In the genomic region with DNA sequence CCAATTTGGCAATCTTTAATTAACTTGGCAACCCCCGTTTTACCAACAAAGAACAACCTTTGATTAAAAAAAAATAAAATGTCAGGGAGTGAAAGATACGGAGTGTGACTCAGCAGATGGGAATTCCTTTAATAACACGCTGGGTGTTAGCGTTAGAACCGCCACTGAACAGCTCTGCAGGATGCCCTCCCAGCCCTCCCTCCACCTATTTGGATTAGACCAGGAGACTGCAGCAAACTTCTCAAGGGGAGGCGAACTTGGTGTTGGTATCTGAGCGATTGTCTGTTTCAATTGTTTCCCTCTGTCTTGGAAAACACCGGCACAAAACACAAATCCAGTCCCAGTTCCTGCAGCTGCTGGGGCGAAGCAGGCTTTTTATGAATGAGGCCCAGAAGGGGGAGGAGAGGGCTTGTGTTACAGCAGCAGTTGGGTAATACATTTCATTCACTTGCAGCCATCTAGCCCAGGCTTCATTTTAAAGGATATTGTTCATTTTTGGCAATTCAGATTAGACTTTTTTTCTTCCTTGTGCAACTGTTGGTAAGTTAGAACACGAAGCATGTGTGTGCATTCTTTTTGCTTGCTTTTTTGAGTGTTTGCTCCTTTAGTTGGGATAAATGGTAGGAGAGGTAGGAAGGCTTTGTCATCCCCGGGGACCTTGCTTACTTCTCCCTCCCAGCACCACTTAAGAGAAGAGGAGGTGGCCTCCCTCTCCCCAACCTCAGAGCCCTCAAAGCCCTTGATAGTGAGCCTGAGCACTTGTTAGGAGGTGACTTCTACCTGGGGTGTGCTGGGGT, we compare ENCODE assay signal across 8 cellular contexts.
DNase-seq lines count a peak whose midpoint lies in the region; ATAC-seq, FAIRE-seq and TF ChIP-seq lines count a peak whose summit lies in the region.

No MANE protein-coding gene starts in this region.

- no peaks in the 10 kb centered on the region for H3K9me3 ChIP-seq in HepG2 (ENCODE audit: low read length)
- no peaks in the 10 kb centered on the region for H3K9me3 ChIP-seq in thymus (ENCODE audit: control insufficient read depth)

- FAIRE-seq in HTR-8/SVneo (lab: Jason Lieb, UNC) (no peak), HepG2 (lab: Jason Lieb, UNC) (no peak)

- peak overlapping the region; percentile 72 for H3K4me2 ChIP-seq in HepG2 (ENCODE audit: low read depth, low read length)

- H3K27me3 ChIP-seq in HepG2 (ENCODE audit: control insufficient read depth in 1 of 2, insufficient read depth in 2 of 2, low read length in 2 of 2) (no peaks in the 10 kb centered on the region), thymus (ENCODE audit: control insufficient read depth, insufficient read depth) (no peaks in the 10 kb centered on the region)

- peak overlapping the region; percentile 33 for H3K27ac ChIP-seq in HepG2 (ENCODE audit: extremely low read length, insufficient read depth, low read length)
- H3K27ac ChIP-seq in thymus (ENCODE audit: low read depth), result peak overlapping the region; percentile 43

- H3K36me3 ChIP-seq in HepG2 (replicated peaks in 1 of 2; ENCODE audit: control insufficient read depth in 1 of 2, insufficient read depth in 2 of 2, low read length in 2 of 2), result peaks cover 0 to 3% of the 10 kb centered on the region in 2 experiments; a peak in 1 of 5 replicates
- no peaks in the 10 kb centered on the region for H3K36me3 ChIP-seq in thymus (ENCODE audit: control insufficient read depth, insufficient read depth)

- peaks cover 41% of the 10 kb centered on the region for H3K4me1 Mint-ChIP-seq in stimulated activated memory B cell treated with anti-CD40 and anti-IgM and Interleukin-4, amounts not matched to agents 10 μg/mL and 1 μg/mL and 100 μg/mL, for 72 hours

- peak; percentile 81 for ATAC-seq in HepG2
- no peak for ATAC-seq in stimulated activated memory B cell treated with anti-CD40 and anti-IgM and Interleukin-4, amounts not matched to agents 10 μg/mL and 1 μg/mL and 100 μg/mL, for 72 hours

- DNase-seq in AG09319 (ENCODE audit: extremely low read depth, low read depth) (peak; percentile 80), HTR-8/SVneo (ENCODE audit: insufficient read length, low spot score) (peak; percentile 60), RKO (ENCODE audit: low spot score) (peak; percentile 48), dermis blood vessel endothelial cell (peak; percentile 96), HepG2 (ENCODE audit: low spot score) (peak; percentile 54)
- no peak for DNase-seq in activated naive CD4-positive, alpha-beta T cell treated with Interleukin-2 at 50 U/mL for 16 hours

- WGBS in HepG2 (ENCODE audit: low lambda C conversion rate), result 10% methylated on average over 10 of the region's 11 CpGs
- WGBS in thymus, result 42% methylated on average over 11 of the region's 11 CpGs

- no peak for TF ChIP-seq POLR2A in HepG2 (IDR thresholded peaks at IDR 0.05; ENCODE audit: insufficient read depth in 1 of 2, low read depth in 2 of 2, low read length in 2 of 2)

- no peak overlapping the region for H2AFZ ChIP-seq in HepG2 (ENCODE audit: low read length)

- H3K79me2 ChIP-seq in HepG2 (ENCODE audit: insufficient read depth, low read length), result peaks cover 78% of the 10 kb centered on the region

- CTCF ChIA-PET in HepG2 (lab: Yijun Ruan, JAX; ENCODE audit: low intra/inter-chr PET ratio, low total read pairs), result no interaction called here

- H3K4me1 ChIP-seq in HepG2 (ENCODE audit: insufficient read depth, low read length) (peaks cover 59% of the 10 kb centered on the region), thymus (ENCODE audit: control insufficient read depth, insufficient read depth, low read length) (peaks cover 17% of the 10 kb centered on the region)

- peaks cover 81% of the 10 kb centered on the region for H4K20me1 ChIP-seq in HepG2 (ENCODE audit: insufficient read depth, low read length)

- H3K27ac Mint-ChIP-seq in stimulated activated memory B cell treated with anti-CD40 and anti-IgM and Interleukin-4, amounts not matched to agents 10 μg/mL and 1 μg/mL and 100 μg/mL, for 72 hours, result no peak overlapping the region

- H3K4me3 ChIP-seq in HepG2 (replicated peaks in 1 of 3; ENCODE audit: insufficient read depth in 1 of 3, low read depth in 2 of 3, low read length in 3 of 3) (peak overlapping the region in 2 of 3 experiments; percentile 3 to 52; a peak in 3 of 6 replicates), thymus (ENCODE audit: low read length) (no peak overlapping the region)

- TF ChIP-seq RAD21 in HepG2 (CRISPR knock-in tag; IDR thresholded peaks at IDR 0.05), result no peak

- no peaks in the 10 kb centered on the region for H3K36me3 Mint-ChIP-seq in stimulated activated memory B cell treated with anti-CD40 and anti-IgM and Interleukin-4, amounts not matched to agents 10 μg/mL and 1 μg/mL and 100 μg/mL, for 72 hours

- H3K27me3 Mint-ChIP-seq in stimulated activated memory B cell treated with anti-CD40 and anti-IgM and Interleukin-4, amounts not matched to agents 10 μg/mL and 1 μg/mL and 100 μg/mL, for 72 hours, result peaks cover 14% of the 10 kb centered on the region

- POLR2A ChIA-PET in HepG2 (lab: Yijun Ruan, JAX), result no interaction called here

- intact Hi-C loops in HepG2 (cut with micrococcal nuclease; ENCODE audit: unreplicated experiment), result no loop called here

- H3K4me3 Mint-ChIP-seq in stimulated activated memory B cell treated with anti-CD40 and anti-IgM and Interleukin-4, amounts not matched to agents 10 μg/mL and 1 μg/mL and 100 μg/mL, for 72 hours, result no peak overlapping the region

- H3K9me3 Mint-ChIP-seq in stimulated activated memory B cell treated with anti-CD40 and anti-IgM and Interleukin-4, amounts not matched to agents 10 μg/mL and 1 μg/mL and 100 μg/mL, for 72 hours, result no peaks in the 10 kb centered on the region

- H3K9ac ChIP-seq in HepG2 (ENCODE audit: insufficient read depth, low read depth, low read length), result peak overlapping the region; percentile 23; the same call in 1 of the 2 replicates

- TF ChIP-seq EP300 in HepG2 (IDR thresholded peaks at IDR 0.05; ENCODE audit: low read depth in 2 of 2, low read length in 2 of 2) (no peak), HepG2 (CRISPR knock-in tag; IDR thresholded peaks at IDR 0.05; ENCODE audit: borderline replicate concordance) (no peak)

- in situ Hi-C loops in HepG2 (cut with HindIII; ENCODE audit: extremely low pct_ligation_motif_present, low pct_unique_long_range_greater_than_20kb), result no loop called here

- no peak for TF ChIP-seq CTCF in AG09319 (IDR thresholded peaks at IDR 0.05; ENCODE audit: low read depth, low read length)
- TF ChIP-seq CTCF in HepG2 (CRISPR knock-in tag; IDR thresholded peaks at IDR 0.05), result no peak

- BruUV-seq in HepG2 (replicated peaks; lab: Mats Ljungman, UMichigan), result no TSS peak

TF ChIP-seq in HepG2, 621 proteins besides CTCF, POLR2A, EP300 and RAD21 (continues in another document):
- TF ChIP-seq MTA3 (CRISPR knock-in tag; IDR thresholded peaks at IDR 0.05) (no peak), ZNF782 (CRISPR knock-in tag; IDR thresholded peaks at IDR 0.05; ENCODE audit: borderline replicate concordance) (no peak), ZFYVE20 (CRISPR knock-in tag; IDR thresholded peaks at IDR 0.05; ENCODE audit: borderline replicate concordance, low read depth) (no peak), CEBPB (IDR thresholded peaks at IDR 0.05; ENCODE audit: borderline replicate concordance, low read depth, low read length) (peak; percentile 72), HNRNPUL1 (IDR thresholded peaks at IDR 0.05; ENCODE audit: low read depth, low read length) (no peak), RFXANK (CRISPR knock-in tag; IDR thresholded peaks at IDR 0.05) (no peak), ZNF124 (CRISPR knock-in tag; IDR thresholded peaks at IDR 0.05) (no peak), ZNF12 (CRISPR knock-in tag; IDR thresholded peaks at IDR 0.05) (peak; percentile 95), GTF3A (CRISPR knock-in tag; conservative IDR thresholded peaks at IDR 0.05) (no peak), SNAI1 (CRISPR knock-in tag; IDR thresholded peaks at IDR 0.05; ENCODE audit: borderline replicate concordance) (no peak), HES4 (CRISPR knock-in tag; IDR thresholded peaks at IDR 0.05; ENCODE audit: borderline replicate concordance) (no peak), DNMT1 (CRISPR knock-in tag; IDR thresholded peaks at IDR 0.05) (no peak), HDAC6 (IDR thresholded peaks at IDR 0.05; ENCODE audit: low read depth, low read length) (no peak), ZNF326 (CRISPR knock-in tag; IDR thresholded peaks at IDR 0.05; ENCODE audit: borderline replicate concordance) (no peak), ZBTB7A (CRISPR knock-in tag; IDR thresholded peaks at IDR 0.05) (no peak), SIX4 (CRISPR knock-in tag; IDR thresholded peaks at IDR 0.05) (0 out of 2 replicates have a peak, but pooled peaks have one; percentile 32), NAIF1 (CRISPR knock-in tag; IDR thresholded peaks at IDR 0.05; ENCODE audit: borderline replicate concordance) (no peak)
- TF ChIP-seq, protein P1, sequence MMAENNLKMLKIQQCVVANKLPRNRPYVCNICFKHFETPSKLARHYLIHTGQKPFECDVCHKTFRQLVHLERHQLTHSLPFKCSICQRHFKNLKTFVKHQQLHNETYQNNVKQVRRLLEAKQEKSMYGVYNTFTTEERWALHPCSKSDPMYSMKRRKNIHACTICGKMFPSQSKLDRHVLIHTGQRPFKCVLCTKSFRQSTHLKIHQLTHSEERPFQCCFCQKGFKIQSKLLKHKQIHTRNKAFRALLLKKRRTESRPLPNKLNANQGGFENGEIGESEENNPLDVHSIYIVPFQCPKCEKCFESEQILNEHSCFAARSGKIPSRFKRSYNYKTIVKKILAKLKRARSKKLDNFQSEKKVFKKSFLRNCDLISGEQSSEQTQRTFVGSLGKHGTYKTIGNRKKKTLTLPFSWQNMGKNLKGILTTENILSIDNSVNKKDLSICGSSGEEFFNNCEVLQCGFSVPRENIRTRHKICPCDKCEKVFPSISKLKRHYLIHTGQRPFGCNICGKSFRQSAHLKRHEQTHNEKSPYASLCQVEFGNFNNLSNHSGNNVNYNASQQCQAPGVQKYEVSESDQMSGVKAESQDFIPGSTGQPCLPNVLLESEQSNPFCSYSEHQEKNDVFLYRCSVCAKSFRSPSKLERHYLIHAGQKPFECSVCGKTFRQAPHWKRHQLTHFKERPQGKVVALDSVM (CRISPR knock-in tag; IDR thresholded peaks at IDR 0.05), result no peak
- TF ChIP-seq, protein P2, sequence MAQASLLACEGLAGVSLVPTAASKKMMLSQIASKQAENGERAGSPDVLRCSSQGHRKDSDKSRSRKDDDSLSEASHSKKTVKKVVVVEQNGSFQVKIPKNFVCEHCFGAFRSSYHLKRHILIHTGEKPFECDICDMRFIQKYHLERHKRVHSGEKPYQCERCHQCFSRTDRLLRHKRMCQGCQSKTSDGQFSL (CRISPR knock-in tag; IDR thresholded peaks at IDR 0.05), result no peak
